Comparison of ENCODE assay signal across 8 cellular contexts in the genomic region with DNA sequence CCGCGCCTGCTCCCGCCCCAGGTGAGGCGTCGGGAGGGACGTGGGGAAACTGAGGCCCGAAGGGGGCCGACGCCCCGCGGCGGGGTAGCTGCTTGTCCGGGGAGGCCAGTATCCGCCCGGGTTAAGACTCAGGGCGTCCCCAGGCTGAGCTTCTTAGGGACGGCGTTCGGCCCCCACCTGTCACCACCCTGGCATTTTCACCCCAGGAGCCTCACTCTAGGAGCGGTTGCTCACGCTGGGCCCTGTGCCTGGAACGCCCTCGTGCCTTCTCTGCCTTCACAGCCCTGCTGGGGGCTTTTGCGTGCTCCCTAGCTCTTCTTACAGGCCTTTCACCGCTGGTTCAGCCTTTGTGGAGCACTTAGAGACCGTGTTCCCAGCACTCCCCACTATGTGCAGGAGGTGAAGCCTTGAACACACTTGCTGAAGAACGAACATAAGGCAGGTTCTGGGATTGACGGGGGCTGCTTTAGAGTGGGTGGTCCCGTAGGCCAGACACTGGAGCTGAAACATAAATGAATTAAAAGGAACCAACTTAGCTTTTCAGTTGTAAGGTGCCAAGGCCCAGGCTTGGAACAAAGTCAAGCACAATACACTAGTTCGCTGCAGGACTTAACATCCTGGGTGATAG. TPM values are rescaled to one million over a fixed set of nuclear protein-coding genes. Genes with fewer than 3 reads are reported as not detected.
DNase-seq lines count a peak whose midpoint lies in the region; ATAC-seq and TF ChIP-seq lines count a peak whose summit lies in the region.

No MANE protein-coding gene starts in this region.

- 17% methylated on average over 7 of the region's 30 CpGs for WGBS in right lobe of liver (ENCODE audit: insufficient coverage, low coverage, low lambda C conversion rate, missing lambda C conversion rate)

- H3K36me3 Mint-ChIP-seq in CD14-positive monocyte, result no peaks in the 10 kb centered on the region

- ATAC-seq in right lobe of liver, result peak; percentile 2 to 11 (median 4)

- peaks cover 45% of the 10 kb centered on the region for H3K4me1 Mint-ChIP-seq in CD14-positive monocyte

- DNase-seq in CD14-positive monocyte (ENCODE audit: low spot score), result no peak
- DNase-seq in GM20000 (ENCODE audit: low spot score), result peak; percentile 57
- DNase-seq in activated CD4-positive, alpha-beta T cell treated with anti-CD3 and anti-CD28 coated beads for 1 hour, result peak; percentile 26
- DNase-seq in coronary artery (ENCODE audit: low spot score), result peak; percentile 81
- DNase-seq in right lobe of liver, result peak in 2 of 3 donors; percentile 41 to 62
- peak; percentile 30 to 39 for DNase-seq in stimulated activated CD8-positive, alpha-beta memory T cell treated with anti-CD3 and anti-CD28 coated beads, Interleukin-15, amount 100 ng/mL, for 4 hours (ENCODE audit: low read depth in 2 of 2)
- no peak for DNase-seq in NCI-H226

- H3K4me3 Mint-ChIP-seq in CD14-positive monocyte, result peak overlapping the region; percentile 79 to 89

- no peak for TF ChIP-seq RAD21 in Ishikawa (IDR thresholded peaks at IDR 0.05; ENCODE audit: low read depth)

- no peaks in the 10 kb centered on the region for H3K36me3 ChIP-seq in right lobe of liver

- no peaks in the 10 kb centered on the region for H3K27me3 ChIP-seq in right lobe of liver

- H3K9me3 ChIP-seq in right lobe of liver, result no peaks in the 10 kb centered on the region

- no peak for TF ChIP-seq EP300 in Ishikawa (IDR thresholded peaks at IDR 0.05; ENCODE audit: borderline replicate concordance)

- TF ChIP-seq CTCF in CD14-positive monocyte (IDR thresholded peaks at IDR 0.05), result no peak
- no peak for TF ChIP-seq CTCF in GM20000 (IDR thresholded peaks at IDR 0.05; ENCODE audit: extremely low read depth, missing control alignments)
- TF ChIP-seq CTCF in coronary artery (IDR thresholded peaks at IDR 0.05), result no peak
- TF ChIP-seq CTCF in right lobe of liver (IDR thresholded peaks at IDR 0.05), result no peak

- no peaks in the 10 kb centered on the region for H3K9me3 Mint-ChIP-seq in CD14-positive monocyte

- peaks cover 0 to 37% (median 9%) of the 10 kb centered on the region in 4 donors for H3K4me1 ChIP-seq in right lobe of liver

- intact Hi-C loops in CD14-positive monocyte (cut with micrococcal nuclease), result loop anchor here in 1 of 2 donors (10.0 kb wide), 1 partner anchor 185 kb away; a partner anchor contains a TSS
- intact Hi-C loops in right lobe of liver (cut with DNase I), result no loop called here

- H3K27ac ChIP-seq in coronary artery (peak overlapping the region; percentile 94 to 96), right lobe of liver (peak overlapping the region; percentile 76 to 90 (median 86))

- no peak for TF ChIP-seq POLR2A in right lobe of liver (IDR thresholded peaks at IDR 0.05)

- H3K27ac Mint-ChIP-seq in CD14-positive monocyte, result peak overlapping the region; percentile 64 to 92 (median 83)

- peaks cover 0 to 3% (median 0%) of the 10 kb centered on the region in 3 donors for H3K27me3 Mint-ChIP-seq in CD14-positive monocyte (ENCODE audit: low read depth in 3 of 3)

- peak overlapping the region; percentile 90 for H3K4me3 ChIP-seq in coronary artery
- peak overlapping the region; percentile 69 to 71 (median 69) for H3K4me3 ChIP-seq in right lobe of liver

TF ChIP-seq in Ishikawa, 13 proteins besides CTCF, POLR2A, EP300 and RAD21:
- TF ChIP-seq, protein P1, sequence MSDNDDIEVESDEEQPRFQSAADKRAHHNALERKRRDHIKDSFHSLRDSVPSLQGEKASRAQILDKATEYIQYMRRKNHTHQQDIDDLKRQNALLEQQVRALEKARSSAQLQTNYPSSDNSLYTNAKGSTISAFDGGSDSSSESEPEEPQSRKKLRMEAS (IDR thresholded peaks at IDR 0.05), result peak; percentile 23; the same call in 1 of the 2 replicates
- TF ChIP-seq, protein P2, sequence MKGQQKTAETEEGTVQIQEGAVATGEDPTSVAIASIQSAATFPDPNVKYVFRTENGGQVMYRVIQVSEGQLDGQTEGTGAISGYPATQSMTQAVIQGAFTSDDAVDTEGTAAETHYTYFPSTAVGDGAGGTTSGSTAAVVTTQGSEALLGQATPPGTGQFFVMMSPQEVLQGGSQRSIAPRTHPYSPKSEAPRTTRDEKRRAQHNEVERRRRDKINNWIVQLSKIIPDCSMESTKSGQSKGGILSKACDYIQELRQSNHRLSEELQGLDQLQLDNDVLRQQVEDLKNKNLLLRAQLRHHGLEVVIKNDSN (IDR thresholded peaks at IDR 0.05), result no peak
- no peak for TF ChIP-seq YY1 (IDR thresholded peaks at IDR 0.05; ENCODE audit: low read depth)

RNA-seq across cellular contexts. Expression of a gene that starts 0.6 kb away (rescaled TPM):
- polyA plus RNA-seq in CD14-positive monocyte, result 1 to 10 TPM in 1 of 2 donors, under 1 TPM in 1; 0.47 to 1.7 TPM
- total RNA-seq in right lobe of liver, result 1 to 10 TPM; 3.6 to 8.7 (median 5.9) TPM

RNA-seq across cellular contexts. Expression of a gene that starts 15.2 kb away (rescaled TPM):
- 1 to 10 TPM in 1 of 2 donors, under 1 TPM in 1; 0.67 to 1.8 TPM for polyA plus RNA-seq in CD14-positive monocyte
- total RNA-seq in right lobe of liver, result 1 to 10 TPM; 2.7 to 4.7 (median 3.8) TPM

RNA-seq across cellular contexts. Expression of a gene that starts 42.5 kb away (rescaled TPM):
- polyA plus RNA-seq in CD14-positive monocyte, result 10 to 100 TPM; 57.1 to 58.5 TPM
- total RNA-seq in right lobe of liver, result 10 to 100 TPM; 15.2 to 32.3 (median 21.0) TPM

RNA-seq across cellular contexts. Expression of a gene that starts 42.6 kb away (rescaled TPM):
- 1 to 10 TPM; 2.8 to 6.4 TPM for polyA plus RNA-seq in CD14-positive monocyte
- 10 to 100 TPM in 2 of 6 experiments, 1 to 10 TPM in 4; 5.5 to 10.5 (median 9.4) TPM for total RNA-seq in right lobe of liver

Comparison
In these comparisons a context has a peak if more than half of its experiments do, and no peak if none do; other contexts are left out.
1. DNase-seq: peak in GM20000 (single experiment), activated CD4-positive, alpha-beta T cell treated with anti-CD3 and anti-CD28 coated beads for 1 hour (single experiment), coronary artery (single experiment), right lobe of liver (2 of 3) and stimulated activated CD8-positive, alpha-beta memory T cell treated with anti-CD3 and anti-CD28 coated beads, Interleukin-15, amount 100 ng/mL, for 4 hours (2 of 2); none in CD14-positive monocyte (single experiment) and NCI-H226 (single experiment).